In the genomic region with DNA sequence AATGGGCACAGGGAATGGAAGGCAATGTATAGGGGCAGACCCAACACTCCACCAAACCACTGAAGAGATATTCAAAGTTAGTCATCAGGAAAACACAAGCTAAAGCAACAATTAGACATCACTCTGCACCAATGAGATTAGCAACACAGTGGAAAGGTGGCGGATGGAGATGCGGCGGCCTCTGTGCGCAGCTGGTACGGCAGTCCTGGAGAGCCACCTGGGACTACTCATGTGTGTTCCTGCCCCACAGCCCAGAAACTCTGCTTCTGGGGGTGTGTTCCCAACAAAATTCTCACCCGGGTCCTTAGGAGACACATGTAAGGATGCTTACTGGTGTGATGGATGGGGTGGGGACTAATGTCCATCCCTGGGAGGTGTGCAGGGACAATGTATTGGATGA, we compare ENCODE assay signal across 17 cellular contexts.
DNase-seq lines count a peak whose midpoint lies in the region; ATAC-seq, FAIRE-seq and TF ChIP-seq lines count a peak whose summit lies in the region.
"Had no signal": no experiment of that assay in that cellular context is flagged by ENCODE, and none has a peak within 500 bp of the region (broad histone marks: within the 10 kb centered on the region; RNA-seq: fewer than 3 reads in every experiment).

No MANE protein-coding gene starts in this region.

- H3K27me3 ChIP-seq in HepG2 (ENCODE audit: control insufficient read depth in 1 of 2, insufficient read depth in 2 of 2, low read length in 2 of 2) (no peaks in the 10 kb centered on the region; a peak in 1 of 5 replicates), right lobe of liver (no peaks in the 10 kb centered on the region), Panc1 (ENCODE audit: control insufficient read depth, insufficient read depth, low read length) (no peaks in the 10 kb centered on the region), H1 (replicated peaks in 1 of 4; ENCODE audit: control insufficient read depth in 3 of 4, extremely low read depth in 1 of 4, insufficient read depth in 3 of 4, low read length in 3 of 4) (peaks cover 0 to 7% (median 5%) of the 10 kb centered on the region in 4 experiments; a peak in 4 of 7 replicates)

- DNase-seq in HepG2 (ENCODE audit: low spot score): no peak
- no peak for DNase-seq in right lobe of liver
- no peak for DNase-seq in Panc1 (ENCODE audit: low read depth, low spot score)
- no peak for DNase-seq in H1 (ENCODE audit: low read depth in 1 of 2, low spot score in 2 of 2)
- no peak for DNase-seq in effector CD8-positive, alpha-beta T cell (lab: John Stamatoyannopoulos, UW)
- DNase-seq: C1 segment of cervical spinal cord; CD8-positive, alpha-beta T cell; DMS153; DND-41; GM23248; H9 had no signal

- TF ChIP-seq EP300 in HepG2 (IDR thresholded peaks at IDR 0.05; ENCODE audit: low read depth in 2 of 2, low read length in 2 of 2) (no peak), HepG2 (CRISPR knock-in tag; IDR thresholded peaks at IDR 0.05; ENCODE audit: borderline replicate concordance) (no peak), H1 (IDR thresholded peaks at IDR 0.05; ENCODE audit: borderline replicate concordance in 1 of 2, low read depth in 2 of 2, low read length in 2 of 2) (no peak)

- no peak overlapping the region for H4K5ac ChIP-seq in H1 (ENCODE audit: insufficient read length, low read depth, low read length)

- no TSS peak for BruUV-seq in HepG2 (replicated peaks; lab: Mats Ljungman, UMichigan)
- TSS peak; percentile 61 for BruUV-seq in Panc1 (replicated peaks; lab: Mats Ljungman, UMichigan)

- H3K9ac ChIP-seq in HepG2 (ENCODE audit: insufficient read depth, low read depth, low read length) (no peak overlapping the region), H1 (replicated peaks in 1 of 4; ENCODE audit: extremely low read depth in 1 of 4, low read depth in 3 of 4, low read length in 3 of 4) (no peak overlapping the region)
- H3K9ac ChIP-seq: GM23248 had no signal

- H3K79me2 ChIP-seq in HepG2 (ENCODE audit: insufficient read depth, low read length) (no peaks in the 10 kb centered on the region), H1 (ENCODE audit: control insufficient read depth in 1 of 2, insufficient read depth in 2 of 2, low read length in 2 of 2) (no peaks in the 10 kb centered on the region)

- POLR2A ChIA-PET in HepG2 (lab: Yijun Ruan, JAX) (no interaction called here), Panc1 (lab: Charles Lee) (interaction anchor here (0.7 kb wide), 1 partner anchor 1681 kb away, joined by 10 read pairs; no protein-coding TSS in a partner anchor), H1 (lab: Charles Lee; ENCODE audit: partially characterized antibody) (interaction anchor here (1.5 kb wide), 1 partner anchor 48 kb away, joined by 3 read pairs; no protein-coding TSS in a partner anchor)

- no peak overlapping the region for H3K14ac ChIP-seq in H1 (ENCODE audit: insufficient read length)

- no peak overlapping the region for H3K4me3 ChIP-seq in HepG2 (replicated peaks in 1 of 3; ENCODE audit: insufficient read depth in 1 of 3, low read depth in 2 of 3, low read length in 3 of 3)
- H3K4me3 ChIP-seq in right lobe of liver: no peak overlapping the region
- no peak overlapping the region for H3K4me3 ChIP-seq in Panc1 (ENCODE audit: low read depth in 2 of 2, low read length in 2 of 2)
- H3K4me3 ChIP-seq in H1 (ENCODE audit: extremely low read depth in 1 of 4, insufficient read depth in 2 of 4, low read depth in 3 of 4, low read length in 4 of 4): no peak overlapping the region
- H3K4me3 ChIP-seq: GM12878, GM23248 had no signal

- no peak overlapping the region for H2BK20ac ChIP-seq in H1 (ENCODE audit: low read length)

- H2AK5ac ChIP-seq in H1 (ENCODE audit: low read depth, low read length): no peak overlapping the region

- H3K56ac ChIP-seq in H1 (replicated peaks; ENCODE audit: insufficient read length, low read depth, low read length): no peak overlapping the region

- WGBS in HepG2 (ENCODE audit: low lambda C conversion rate): 97% methylated on average over 6 of the region's 6 CpGs
- WGBS in right lobe of liver (ENCODE audit: insufficient coverage, low coverage, low lambda C conversion rate, missing lambda C conversion rate): no CpG with 5 or more reads among the region's 6 CpGs
- whole genome bisulfite sequencing in H1 (ENCODE audit: extremely low coverage in 1 of 2, insufficient coverage in 1 of 2, insufficient read length in 1 of 2, insufficient replicate concordance in 2 of 2, low coverage in 1 of 2, low lambda C conversion rate in 2 of 2, missing lambda C conversion rate in 1 of 2), 2 experiments: 90% methylated on average over 6 of the region's 6 CpGs; no CpG with 5 or more reads in 1 of the 2 experiments

- H3K4ac ChIP-seq in H1 (replicated peaks; ENCODE audit: insufficient read length, low read depth, low read length): no peak overlapping the region

- no peak overlapping the region for H2BK120ac ChIP-seq in H1 (replicated peaks; ENCODE audit: low read depth, low read length)

- H3K27ac ChIP-seq in HepG2 (ENCODE audit: extremely low read length, insufficient read depth, low read length) (no peak overlapping the region), right lobe of liver (no peak overlapping the region), Panc1 (ENCODE audit: low read length) (no peak overlapping the region), H1 (ENCODE audit: low read depth, low read length) (no peak overlapping the region)
- H3K27ac ChIP-seq: GM23248 had no signal

- no peaks in the 10 kb centered on the region; the same call in 1 of the 2 replicates for H3K79me1 ChIP-seq in H1 (ENCODE audit: low read depth, low read length)

- peaks cover 12% of the 10 kb centered on the region for H3K4me1 ChIP-seq in HepG2 (ENCODE audit: insufficient read depth, low read length)
- peaks cover 0 to 3% (median 0%) of the 10 kb centered on the region in 4 donors for H3K4me1 ChIP-seq in right lobe of liver
- peaks cover 3% of the 10 kb centered on the region; the same call in 1 of the 2 replicates for H3K4me1 ChIP-seq in Panc1 (ENCODE audit: control insufficient read depth, insufficient read depth, low read length)
- H3K4me1 ChIP-seq in H1 (replicated peaks in 1 of 4; ENCODE audit: control insufficient read depth in 3 of 4, insufficient read depth in 4 of 4, low read length in 3 of 4): peaks cover 0 to 4% (median under 1%) of the 10 kb centered on the region in 4 experiments; a peak in 3 of 7 replicates

- FAIRE-seq in HepG2 (lab: Jason Lieb, UNC): no peak
- no peak for FAIRE-seq in H1 (lab: Jason Lieb, UNC)
- FAIRE-seq: G401.6, GM12878, GM19239 had no signal

- 0 out of 2 replicates have a peak overlapping the region, but pooled peaks have one; percentile 35 for H4K8ac ChIP-seq in H1 (ENCODE audit: extremely low read depth, insufficient read depth, low read length)

- no peak overlapping the region for H2BK12ac ChIP-seq in H1 (ENCODE audit: low read depth, low read length)

- no peak for ATAC-seq in HepG2
- ATAC-seq in right lobe of liver: no peak
- ATAC-seq in Panc1: no peak
- ATAC-seq in HG03457 (IDR thresholded peaks at IDR 0.05; ENCODE audit: unreplicated experiment): no peak
- ATAC-seq: CD8-positive, alpha-beta T cell; GM12878; HCT116 had no signal

- TF ChIP-seq RAD21 in HepG2 (CRISPR knock-in tag; IDR thresholded peaks at IDR 0.05) (no peak), H1 (IDR thresholded peaks at IDR 0.05 in 1 of 2, conservative IDR thresholded peaks at IDR 0.05 in 1 of 2; ENCODE audit: low read depth in 2 of 2, low read length in 2 of 2) (no peak)

- H3K18ac ChIP-seq in H1 (ENCODE audit: extremely low read depth, low read length): no peak overlapping the region

- CTCF ChIA-PET in HepG2 (lab: Yijun Ruan, JAX; ENCODE audit: low intra/inter-chr PET ratio, low total read pairs) (no interaction called here), Panc1 (lab: Charles Lee) (no interaction called here), H1 (lab: Charles Lee; ENCODE audit: partially characterized antibody) (interaction anchor here (1.4 kb wide), 1 partner anchor 33 kb away, joined by 3 read pairs; no protein-coding TSS in a partner anchor)

- intact Hi-C loops in HepG2 (cut with micrococcal nuclease; ENCODE audit: unreplicated experiment): loop anchor here (10.0 kb wide), 1 partner anchor 80 kb away; the partner anchor contains the start of gene DHX35
- intact Hi-C loops in right lobe of liver (cut with DNase I): no loop called here
- intact Hi-C loops in Panc1 (cut with micrococcal nuclease; ENCODE audit: unreplicated experiment): no loop called here

- no peak overlapping the region for H2BK15ac ChIP-seq in H1 (ENCODE audit: low read length)

- H2AFZ ChIP-seq in HepG2 (ENCODE audit: low read length) (no peak overlapping the region), H1 (ENCODE audit: low read length) (no peak overlapping the region)
- H2AFZ ChIP-seq: GM23248 had no signal

- H3K36me3 ChIP-seq in HepG2 (replicated peaks in 1 of 2; ENCODE audit: control insufficient read depth in 1 of 2, insufficient read depth in 2 of 2, low read length in 2 of 2) (peaks cover 24 to 26% of the 10 kb centered on the region in 2 experiments), right lobe of liver (peaks cover 0 to 7% (median 4%) of the 10 kb centered on the region in 4 donors), Panc1 (ENCODE audit: control insufficient read depth, insufficient read depth, low read length) (no peaks in the 10 kb centered on the region; the same call in 1 of the 2 replicates), H1 (ENCODE audit: control insufficient read depth in 2 of 4, insufficient read depth in 4 of 4, low read length in 3 of 4) (peaks cover 0 to 7% (median 2%) of the 10 kb centered on the region in 4 experiments; a peak in 3 of 8 replicates)

- TF ChIP-seq POLR2A in HepG2 (IDR thresholded peaks at IDR 0.05; ENCODE audit: insufficient read depth in 1 of 2, low read depth in 2 of 2, low read length in 2 of 2) (no peak), right lobe of liver (IDR thresholded peaks at IDR 0.05) (no peak), H1 (IDR thresholded peaks at IDR 0.05; ENCODE audit: control extremely low read depth in 1 of 2, low read depth in 2 of 2, low read length in 2 of 2) (no peak)

- H4K91ac ChIP-seq in H1 (replicated peaks; ENCODE audit: insufficient read length, low read length): no peak overlapping the region

- no peaks in the 10 kb centered on the region for H3K9me3 ChIP-seq in HepG2 (ENCODE audit: low read length)
- H3K9me3 ChIP-seq in right lobe of liver: no peaks in the 10 kb centered on the region
- H3K9me3 ChIP-seq in Panc1 (ENCODE audit: control insufficient read depth, insufficient read depth, low read depth, low read length): no peaks in the 10 kb centered on the region
- no peaks in the 10 kb centered on the region for H3K9me3 ChIP-seq in H1 (ENCODE audit: insufficient read depth in 2 of 2, low read depth in 1 of 2, low read length in 1 of 2)
- H3K9me3 ChIP-seq: Caco-2 had no signal

- H3K4me2 ChIP-seq in HepG2 (ENCODE audit: low read depth, low read length) (no peak overlapping the region), H1 (ENCODE audit: insufficient read depth in 1 of 2, low read depth in 2 of 2, low read length in 2 of 2) (no peak overlapping the region)

- in situ Hi-C loops in HepG2 (cut with HindIII; ENCODE audit: extremely low pct_ligation_motif_present, low pct_unique_long_range_greater_than_20kb): loop anchor here (25.0 kb wide), 1 partner anchor 407 kb away; no protein-coding TSS in a partner anchor
- in situ Hi-C loops in Panc1 (cut with HindIII; ENCODE audit: low pct_unique_long_range_greater_than_20kb, low sequenced_read_pairs): no loop called here

- TF ChIP-seq CTCF in HepG2 (CRISPR knock-in tag; IDR thresholded peaks at IDR 0.05) (no peak), right lobe of liver (IDR thresholded peaks at IDR 0.05) (no peak), Panc1 (IDR thresholded peaks at IDR 0.05) (no peak), H1 (IDR thresholded peaks at IDR 0.05; ENCODE audit: control extremely low read depth in 1 of 3, insufficient read depth in 1 of 3, low read depth in 1 of 3, low read length in 3 of 3) (no peak)

- H4K20me1 ChIP-seq in HepG2 (ENCODE audit: insufficient read depth, low read length) (no peaks in the 10 kb centered on the region), H1 (replicated peaks in 1 of 2; ENCODE audit: control insufficient read depth in 1 of 2, insufficient read depth in 2 of 2, low read length in 2 of 2) (no peaks in the 10 kb centered on the region)

- H2BK5ac ChIP-seq in H1 (ENCODE audit: low read depth, low read length): no peak overlapping the region

- H3K23ac ChIP-seq in H1 (ENCODE audit: insufficient read length): no peak overlapping the region

- no peaks in the 10 kb centered on the region; the same call in 1 of the 2 replicates for H3K23me2 ChIP-seq in H1 (ENCODE audit: low read depth, low read length)
